23 cellular contexts compared by ENCODE assay signal in genomic region chr19:36049080-36049698, GRCh38. TPM values are rescaled to one million over a fixed set of nuclear protein-coding genes. Genes with fewer than 3 reads are reported as not detected.
DNase-seq lines count a peak whose midpoint lies in the region; ATAC-seq and TF ChIP-seq lines count a peak whose summit lies in the region.
"Had no signal": no experiment of that assay in that cellular context is flagged by ENCODE, and none has a peak within 500 bp of the region (broad histone marks: within the 10 kb centered on the region; RNA-seq: fewer than 3 reads in every experiment).

No MANE protein-coding gene starts in this region.

- no peak for TF ChIP-seq POLR2A in erythroblast (IDR thresholded peaks at IDR 0.05; ENCODE audit: low read length)

- ATAC-seq in esophagus mucosa (peak; percentile 60), GM19023 (IDR thresholded peaks at IDR 0.05; ENCODE audit: unreplicated experiment) (no peak)
- ATAC-seq: naive thymus-derived CD4-positive, alpha-beta T cell; Panc1; sciatic nerve; stimulated activated naive B cell treated with anti-CD40 and anti-IgM and Interleukin-4, amounts not matched to agents 10 μg/mL and 1 μg/mL and 100 μg/mL, for 72 hours had no signal

- no peaks in the 10 kb centered on the region; the same call in 1 of the 2 replicates for H3K9me3 ChIP-seq in MG63
- H3K9me3 ChIP-seq: suprapubic skin had no signal

- H3K27me3 ChIP-seq in MG63: no peaks in the 10 kb centered on the region
- H3K27me3 ChIP-seq: suprapubic skin had no signal

- no peak overlapping the region for H3K4me3 ChIP-seq in MG63
- H3K4me3 ChIP-seq: coronary artery, suprapubic skin had no signal

- peak; percentile 69 for DNase-seq in DMS53 (lab: John Stamatoyannopoulos, UW)
- DNase-seq in MG63: peak; percentile 80
- DNase-seq in NCI-H69 (lab: John Stamatoyannopoulos, UW): peak; percentile 12
- DNase-seq in kidney glomerular epithelial cell (lab: John Stamatoyannopoulos, UW): no peak
- no peak for DNase-seq in erythroblast (lab: John Stamatoyannopoulos, UW)
- no peak for DNase-seq in NCI-H1048 (lab: John Stamatoyannopoulos, UW)
- DNase-seq: activated CD4-positive, alpha-beta T cell treated with anti-CD3 and anti-CD28 coated beads, Interleukin-2, amount 50 U/mL, for 48 hours; activated CD8-positive, alpha-beta memory T cell treated with anti-CD3 and anti-CD28 coated beads, Interleukin-2, amount 50 U/mL, for 4 hours; activated naive CD4-positive, alpha-beta T cell treated with anti-CD3 and anti-CD28 coated beads, Interleukin-2, amount 50 U/mL, for 16 hours; amygdala; GOT3; naive thymus-derived CD4-positive, alpha-beta T cell; NCI-H1092; NCI-H1930; NCI-H524; SIG-M5; stimulated activated naive B cell treated with anti-CD40 and anti-IgM and Interleukin-4, amounts not matched to agents 10 μg/mL and 1 μg/mL and 100 μg/mL, for 72 hours had no signal

- H3K36me3 ChIP-seq in MG63: no peaks in the 10 kb centered on the region
- H3K36me3 ChIP-seq: suprapubic skin had no signal

RNA-seq across cellular contexts. Expression of gene THAP8, which starts 4.9 kb away (rescaled TPM):
- 0.72 and 2.1 TPM in 2 replicates for total RNA-seq in MG63 (2014; rRNA removed; shearing (Covaris generic); ENCODE audit: low replicate concordance)
- total RNA-seq in esophagus mucosa: 3.0 TPM

RNA-seq across cellular contexts. Expression of gene WDR62, which starts 5.5 kb away (rescaled TPM):
- total RNA-seq in MG63 (2014; rRNA removed; shearing (Covaris generic); ENCODE audit: low replicate concordance): 2.5 and 6.1 TPM in 2 replicates
- total RNA-seq in esophagus mucosa: 2.4 TPM

RNA-seq across cellular contexts. Expression of gene CLIP3, which starts 16.5 kb away (rescaled TPM):
- not detected in 2 replicates for total RNA-seq in MG63 (2014; rRNA removed; shearing (Covaris generic); ENCODE audit: low replicate concordance)
- 1.3 TPM for total RNA-seq in esophagus mucosa

RNA-seq across cellular contexts. Expression of gene ALKBH6, which starts 35.2 kb away (rescaled TPM):
- 25.1 and 26.1 TPM in 2 replicates for total RNA-seq in MG63 (2014; rRNA removed; shearing (Covaris generic); ENCODE audit: low replicate concordance)
- total RNA-seq in esophagus mucosa: 12.3 TPM

RNA-seq across cellular contexts. Expression of gene SYNE4, which starts 40.6 kb away (rescaled TPM):
- total RNA-seq in MG63 (2014; rRNA removed; shearing (Covaris generic); ENCODE audit: low replicate concordance): 0.22 and 0.23 TPM in 2 replicates
- 0.88 TPM for total RNA-seq in esophagus mucosa

Comparison
In these comparisons a context has a peak if more than half of its experiments do, and no peak if none do; other contexts are left out.
1. DNase-seq: peak in DMS53 (single experiment), MG63 (single experiment) and NCI-H69 (single experiment); none in kidney glomerular epithelial cell (single experiment), erythroblast (0 of 2) and NCI-H1048 (single experiment).